Comparison of ENCODE assay signal across 30 cellular contexts in genomic region chr6:113338610-113339009, GRCh38.
"Had no signal": no experiment of that assay in that cellular context is flagged by ENCODE, and none has a peak within 500 bp of the region (broad histone marks: within the 10 kb centered on the region; RNA-seq: fewer than 3 reads in every experiment).

No MANE protein-coding gene starts in this region.

- DNase-seq: activated CD4-positive, alpha-beta memory T cell treated with anti-CD3 and anti-CD28 coated beads for 36 hours; activated CD4-positive, alpha-beta T cell treated with anti-CD3 and anti-CD28 coated beads for 36 hours; activated CD4-positive, alpha-beta T cell treated with anti-CD3 and anti-CD28 coated beads, Interleukin-2, amount 10 ng/mL, durations not matched to agents 24 days and 14 days; activated CD4-positive, CD25-positive, alpha-beta regulatory T cell; activated CD4-positive, CD25-positive, alpha-beta regulatory T cell treated with anti-CD3 and anti-CD28 coated beads, Interleukin-2, amount 50 U/mL, for 72 hours; activated CD8-positive, alpha-beta memory T cell treated with anti-CD3 and anti-CD28 coated beads, Interleukin-2, amount 10 ng/mL, durations not matched to agents 7 days and 5 days; activated CD8-positive, alpha-beta memory T cell treated with anti-CD3 and anti-CD28 coated beads, Interleukin-2, amount 50 U/mL, for 4 hours; activated CD8-positive, alpha-beta T cell treated with anti-CD3 and anti-CD28 coated beads, Interleukin-2, amount 10 ng/mL, durations not matched to agents 7 days and 5 days; activated effector memory CD4-positive, alpha-beta T cell treated with anti-CD3 and anti-CD28 coated beads, Interleukin-2, amount 50 U/mL, for 16 hours; activated naive CD4-positive, alpha-beta T cell treated with anti-CD3 and anti-CD28 coated beads for 36 hours; activated naive CD8-positive, alpha-beta T cell treated with anti-CD3 and anti-CD28 coated beads for 36 hours; activated naive CD8-positive, alpha-beta T cell treated with anti-CD3 and anti-CD28 coated beads, Interleukin-2, amount 50 U/mL, for 24 hours; activated T-cell treated with anti-CD3 and anti-CD28 coated beads, Interleukin-2, amount 50 U/mL, for 1 hour; activated T-cell treated with anti-CD3 and anti-CD28 coated beads, Interleukin-2, amount 50 U/mL, for 48 hours; adrenal gland; amygdala; aorta; body of pancreas; central memory CD4-positive, alpha-beta T cell; cerebellar nuclear complex; colonic mucosa; effector CD8-positive, alpha-beta T cell; esophagus squamous epithelium; foreskin melanocyte; T-helper 2 cell had no signal

- H3K4me3 Mint-ChIP-seq: activated CD4-positive, alpha-beta memory T cell treated with anti-CD3 and anti-CD28 coated beads for 36 hours; activated CD4-positive, alpha-beta T cell treated with anti-CD3 and anti-CD28 coated beads for 36 hours; activated CD4-positive, alpha-beta T cell treated with anti-CD3 and anti-CD28 coated beads, Interleukin-2, amount 10 ng/mL, durations not matched to agents 24 days and 14 days; activated CD8-positive, alpha-beta memory T cell treated with anti-CD3 and anti-CD28 coated beads, Interleukin-2, amount 10 ng/mL, durations not matched to agents 7 days and 5 days; activated CD8-positive, alpha-beta T cell treated with anti-CD3 and anti-CD28 coated beads, Interleukin-2, amount 10 ng/mL, durations not matched to agents 7 days and 5 days; activated naive CD4-positive, alpha-beta T cell treated with anti-CD3 and anti-CD28 coated beads for 36 hours; activated naive CD4-positive, alpha-beta T cell treated with anti-CD3 and anti-CD28 coated beads, Interleukin-2, amount 50 U/mL, for 24 hours; activated naive CD8-positive, alpha-beta T cell treated with anti-CD3 and anti-CD28 coated beads for 36 hours; activated naive CD8-positive, alpha-beta T cell treated with anti-CD3 and anti-CD28 coated beads, Interleukin-2, amount 50 U/mL, for 24 hours; activated T-helper 1 cell treated with anti-CD3 and anti-CD28 coated beads, Interleukin-12 subunit alpha, Interleukin-12 subunit beta, Interleukin-2, Interleukin-4 antibody, amounts not matched to agents 30 ng/mL and 10 ng/mL and 1 ng/mL, durations not matched to agents 14 hours and 24 hours and 36 hours had no signal

- H3K4me1 ChIP-seq: adrenal gland, body of pancreas, colonic mucosa, esophagus squamous epithelium, gastroesophageal sphincter had no signal

- H3K27ac ChIP-seq: adrenal gland, body of pancreas, colonic mucosa, epithelial cell of prostate, esophagus squamous epithelium, gastroesophageal sphincter had no signal

- H3K4me1 Mint-ChIP-seq: activated CD4-positive, alpha-beta T cell treated with anti-CD3 and anti-CD28 coated beads for 36 hours; activated CD4-positive, alpha-beta T cell treated with anti-CD3 and anti-CD28 coated beads, Interleukin-2, amount 10 ng/mL, durations not matched to agents 24 days and 14 days; activated CD8-positive, alpha-beta memory T cell treated with anti-CD3 and anti-CD28 coated beads, Interleukin-2, amount 10 ng/mL, durations not matched to agents 7 days and 5 days; activated naive CD4-positive, alpha-beta T cell treated with anti-CD3 and anti-CD28 coated beads, Interleukin-2, amount 50 U/mL, for 24 hours; activated naive CD8-positive, alpha-beta T cell treated with anti-CD3 and anti-CD28 coated beads for 36 hours; activated naive CD8-positive, alpha-beta T cell treated with anti-CD3 and anti-CD28 coated beads, Interleukin-2, amount 50 U/mL, for 24 hours had no signal

- H3K9me3 ChIP-seq: adrenal gland, body of pancreas, colonic mucosa, esophagus squamous epithelium, gastroesophageal sphincter had no signal

- H3K9me3 Mint-ChIP-seq: activated CD4-positive, alpha-beta memory T cell treated with anti-CD3 and anti-CD28 coated beads for 36 hours; activated CD4-positive, alpha-beta T cell treated with anti-CD3 and anti-CD28 coated beads, Interleukin-2, amount 10 ng/mL, durations not matched to agents 24 days and 14 days; activated naive CD4-positive, alpha-beta T cell treated with anti-CD3 and anti-CD28 coated beads for 36 hours; activated naive CD4-positive, alpha-beta T cell treated with anti-CD3 and anti-CD28 coated beads, Interleukin-2, amount 50 U/mL, for 24 hours; activated naive CD8-positive, alpha-beta T cell treated with anti-CD3 and anti-CD28 coated beads for 36 hours; activated naive CD8-positive, alpha-beta T cell treated with anti-CD3 and anti-CD28 coated beads, Interleukin-2, amount 50 U/mL, for 24 hours; activated T-helper 1 cell treated with anti-CD3 and anti-CD28 coated beads, Interleukin-12 subunit alpha, Interleukin-12 subunit beta, Interleukin-2, Interleukin-4 antibody, amounts not matched to agents 30 ng/mL and 10 ng/mL and 1 ng/mL, durations not matched to agents 14 hours and 24 hours and 36 hours; activated T-helper 2 cell treated with anti-CD3 and anti-CD28 coated beads, Interferon-gamma antibody, Interleukin-2, Interleukin-4, amounts not matched to agents 10 μg/mL and 5 μg/mL and 100 μg/mL, durations not matched to agents 14 hours and 24 hours and 36 hours had no signal

- H3K36me3 ChIP-seq: adrenal gland, colonic mucosa, esophagus squamous epithelium, gastroesophageal sphincter had no signal

- H3K27me3 ChIP-seq: adrenal gland, body of pancreas, colonic mucosa, esophagus squamous epithelium, gastroesophageal sphincter had no signal

- H3K36me3 Mint-ChIP-seq: activated CD4-positive, alpha-beta memory T cell treated with anti-CD3 and anti-CD28 coated beads for 36 hours; activated CD8-positive, alpha-beta memory T cell treated with anti-CD3 and anti-CD28 coated beads, Interleukin-2, amount 10 ng/mL, durations not matched to agents 7 days and 5 days; activated naive CD8-positive, alpha-beta T cell treated with anti-CD3 and anti-CD28 coated beads for 36 hours had no signal

- H3K27ac Mint-ChIP-seq: activated CD4-positive, alpha-beta memory T cell treated with anti-CD3 and anti-CD28 coated beads for 36 hours; activated CD4-positive, alpha-beta T cell treated with anti-CD3 and anti-CD28 coated beads for 36 hours; activated CD4-positive, alpha-beta T cell treated with anti-CD3 and anti-CD28 coated beads, Interleukin-2, amount 10 ng/mL, durations not matched to agents 24 days and 14 days; activated CD8-positive, alpha-beta memory T cell treated with anti-CD3 and anti-CD28 coated beads, Interleukin-2, amount 10 ng/mL, durations not matched to agents 7 days and 5 days; activated CD8-positive, alpha-beta T cell treated with anti-CD3 and anti-CD28 coated beads, Interleukin-2, amount 10 ng/mL, durations not matched to agents 7 days and 5 days; activated naive CD4-positive, alpha-beta T cell treated with anti-CD3 and anti-CD28 coated beads for 36 hours; activated naive CD4-positive, alpha-beta T cell treated with anti-CD3 and anti-CD28 coated beads, Interleukin-2, amount 50 U/mL, for 24 hours; activated naive CD8-positive, alpha-beta T cell treated with anti-CD3 and anti-CD28 coated beads for 36 hours; activated naive CD8-positive, alpha-beta T cell treated with anti-CD3 and anti-CD28 coated beads, Interleukin-2, amount 50 U/mL, for 24 hours; activated T-helper 1 cell treated with anti-CD3 and anti-CD28 coated beads, Interleukin-12 subunit alpha, Interleukin-12 subunit beta, Interleukin-2, Interleukin-4 antibody, amounts not matched to agents 30 ng/mL and 10 ng/mL and 1 ng/mL, durations not matched to agents 14 hours and 24 hours and 36 hours; activated T-helper 2 cell treated with anti-CD3 and anti-CD28 coated beads, Interferon-gamma antibody, Interleukin-2, Interleukin-4, amounts not matched to agents 10 μg/mL and 5 μg/mL and 100 μg/mL, durations not matched to agents 14 hours and 24 hours and 36 hours had no signal

- ATAC-seq: activated CD4-positive, alpha-beta T cell treated with anti-CD3 and anti-CD28 coated beads for 36 hours; activated CD8-positive, alpha-beta memory T cell treated with anti-CD3 and anti-CD28 coated beads, Interleukin-2, amount 10 ng/mL, durations not matched to agents 7 days and 5 days; activated CD8-positive, alpha-beta T cell treated with anti-CD3 and anti-CD28 coated beads, Interleukin-2, amount 10 ng/mL, durations not matched to agents 7 days and 5 days; activated naive CD8-positive, alpha-beta T cell treated with anti-CD3 and anti-CD28 coated beads, Interleukin-2, amount 50 U/mL, for 24 hours; body of pancreas; gastroesophageal sphincter had no signal

- H3K4me3 ChIP-seq: adrenal gland, body of pancreas, colonic mucosa, esophagus squamous epithelium, gastroesophageal sphincter had no signal

- H3K27me3 Mint-ChIP-seq: activated CD4-positive, alpha-beta memory T cell treated with anti-CD3 and anti-CD28 coated beads for 36 hours; activated CD4-positive, alpha-beta T cell treated with anti-CD3 and anti-CD28 coated beads, Interleukin-2, amount 10 ng/mL, durations not matched to agents 24 days and 14 days; activated CD8-positive, alpha-beta memory T cell treated with anti-CD3 and anti-CD28 coated beads, Interleukin-2, amount 10 ng/mL, durations not matched to agents 7 days and 5 days; activated naive CD4-positive, alpha-beta T cell treated with anti-CD3 and anti-CD28 coated beads, Interleukin-2, amount 50 U/mL, for 24 hours; activated naive CD8-positive, alpha-beta T cell treated with anti-CD3 and anti-CD28 coated beads for 36 hours had no signal
